Comparison of ENCODE assay signal across 24 cellular contexts in the genomic region with DNA sequence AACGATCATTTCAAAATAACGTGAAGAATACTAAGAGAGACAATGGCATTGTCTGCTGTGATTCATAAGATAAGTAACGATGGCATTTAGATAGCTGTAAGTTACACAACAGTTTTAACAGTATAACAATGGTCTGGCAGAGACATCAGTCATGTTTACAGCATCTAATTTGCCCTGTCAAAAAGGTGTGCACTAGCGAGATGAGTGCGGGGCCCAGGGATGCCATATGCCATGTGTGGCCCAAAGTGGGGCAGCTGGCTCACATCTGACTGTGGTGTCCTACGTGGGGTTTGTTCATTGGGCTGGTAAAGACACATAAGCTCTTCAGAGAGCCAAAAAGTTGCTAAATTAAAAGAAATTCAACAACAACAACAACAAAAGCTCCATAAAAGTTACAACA.
"Had no signal": no experiment of that assay in that cellular context is flagged by ENCODE, and none has a peak within 500 bp of the region (broad histone marks: within the 10 kb centered on the region; RNA-seq: fewer than 3 reads in every experiment).

No MANE protein-coding gene starts in this region.

- H3K4me3 Mint-ChIP-seq: activated CD4-positive, alpha-beta memory T cell treated with anti-CD3 and anti-CD28 coated beads, Interleukin-2, amount 10 ng/mL, durations not matched to agents 7 days and 5 days; activated CD4-positive, alpha-beta T cell treated with anti-CD3 and anti-CD28 coated beads, Interleukin-2, amount 10 ng/mL, durations not matched to agents 7 days and 5 days; activated naive CD4-positive, alpha-beta T cell treated with anti-CD3 and anti-CD28 coated beads, Interleukin-2, amount 50 U/mL, for 24 hours; nephron progenitor cell had no signal

- H3K27ac ChIP-seq: breast epithelium, esophagus muscularis mucosa, foreskin keratinocyte, left ventricle myocardium inferior, neutrophil, right lobe of liver, testis, transverse colon, WERI-Rb-1 had no signal

- H3K9me3 ChIP-seq: neutrophil, right lobe of liver, testis had no signal

- ATAC-seq: foreskin keratinocyte; mucosa of descending colon; right lobe of liver; stimulated activated naive CD8-positive, alpha-beta T cell treated with anti-CD3 and anti-CD28 coated beads, Interleukin-15, Interleukin-2, amounts not matched to agents 100 U/mL and 50 U/mL, for 24 hours had no signal

- H3K36me3 ChIP-seq: breast epithelium, neutrophil, WERI-Rb-1 had no signal

- H3K4me3 ChIP-seq: breast epithelium, esophagus muscularis mucosa, left ventricle myocardium inferior, lung, mucosa of descending colon, right lobe of liver, testis, transverse colon had no signal

- H3K4me1 ChIP-seq: breast epithelium, esophagus muscularis mucosa, right lobe of liver, testis, transverse colon had no signal

- DNase-seq: activated CD4-positive, alpha-beta memory T cell treated with anti-CD3 and anti-CD28 coated beads, Interleukin-2, amount 10 ng/mL, durations not matched to agents 7 days and 5 days; activated CD4-positive, alpha-beta T cell treated with anti-CD3 and anti-CD28 coated beads, Interleukin-2, amount 10 ng/mL, durations not matched to agents 7 days and 5 days; activated CD4-positive, CD25-positive, alpha-beta regulatory T cell treated with anti-CD3 and anti-CD28 coated beads, Interleukin-2, amount 50 U/mL, for 72 hours; activated T-cell treated with anti-CD3 and anti-CD28 coated beads, Interleukin-2, amount 50 U/mL, for 48 hours; central memory CD4-positive, alpha-beta T cell; dermis blood vessel endothelial cell; effector CD4-positive, alpha-beta T cell; foreskin keratinocyte; left ventricle myocardium inferior; mucosa of descending colon; nephron progenitor cell; right lobe of liver; stimulated activated CD4-positive, alpha-beta T cell treated with anti-CD3 and anti-CD28 coated beads, Interleukin-4, amount 100 ng/mL, for 1 hour; stimulated activated naive CD8-positive, alpha-beta T cell treated with anti-CD3 and anti-CD28 coated beads, Interleukin-15, Interleukin-2, amounts not matched to agents 100 U/mL and 50 U/mL, for 24 hours; T-helper 9 cell; testis; transverse colon; WERI-Rb-1 had no signal

- H3K27me3 Mint-ChIP-seq: activated CD4-positive, alpha-beta memory T cell treated with anti-CD3 and anti-CD28 coated beads, Interleukin-2, amount 10 ng/mL, durations not matched to agents 7 days and 5 days; activated CD4-positive, alpha-beta T cell treated with anti-CD3 and anti-CD28 coated beads, Interleukin-2, amount 10 ng/mL, durations not matched to agents 7 days and 5 days; activated naive CD4-positive, alpha-beta T cell treated with anti-CD3 and anti-CD28 coated beads, Interleukin-2, amount 50 U/mL, for 24 hours had no signal

- H3K27ac Mint-ChIP-seq: activated CD4-positive, alpha-beta memory T cell treated with anti-CD3 and anti-CD28 coated beads, Interleukin-2, amount 10 ng/mL, durations not matched to agents 7 days and 5 days; activated CD4-positive, alpha-beta T cell treated with anti-CD3 and anti-CD28 coated beads, Interleukin-2, amount 10 ng/mL, durations not matched to agents 7 days and 5 days; activated naive CD4-positive, alpha-beta T cell treated with anti-CD3 and anti-CD28 coated beads, Interleukin-2, amount 50 U/mL, for 24 hours; activated T-helper 2 cell treated with anti-CD3 and anti-CD28 coated beads, Interferon-gamma antibody, Interleukin-2, Interleukin-4, amounts not matched to agents 10 μg/mL and 5 μg/mL and 100 μg/mL, durations not matched to agents 14 hours and 24 hours and 36 hours; nephron progenitor cell had no signal

- H3K27me3 ChIP-seq: breast epithelium, esophagus muscularis mucosa, foreskin keratinocyte, neutrophil, right lobe of liver, testis, transverse colon had no signal

- H3K4me1 Mint-ChIP-seq: activated CD4-positive, alpha-beta memory T cell treated with anti-CD3 and anti-CD28 coated beads, Interleukin-2, amount 10 ng/mL, durations not matched to agents 7 days and 5 days; activated CD4-positive, alpha-beta T cell treated with anti-CD3 and anti-CD28 coated beads, Interleukin-2, amount 10 ng/mL, durations not matched to agents 7 days and 5 days; activated naive CD4-positive, alpha-beta T cell treated with anti-CD3 and anti-CD28 coated beads, Interleukin-2, amount 50 U/mL, for 24 hours; nephron progenitor cell had no signal
